Comparison of ENCODE assay signal across 17 cellular contexts in the genomic region with DNA sequence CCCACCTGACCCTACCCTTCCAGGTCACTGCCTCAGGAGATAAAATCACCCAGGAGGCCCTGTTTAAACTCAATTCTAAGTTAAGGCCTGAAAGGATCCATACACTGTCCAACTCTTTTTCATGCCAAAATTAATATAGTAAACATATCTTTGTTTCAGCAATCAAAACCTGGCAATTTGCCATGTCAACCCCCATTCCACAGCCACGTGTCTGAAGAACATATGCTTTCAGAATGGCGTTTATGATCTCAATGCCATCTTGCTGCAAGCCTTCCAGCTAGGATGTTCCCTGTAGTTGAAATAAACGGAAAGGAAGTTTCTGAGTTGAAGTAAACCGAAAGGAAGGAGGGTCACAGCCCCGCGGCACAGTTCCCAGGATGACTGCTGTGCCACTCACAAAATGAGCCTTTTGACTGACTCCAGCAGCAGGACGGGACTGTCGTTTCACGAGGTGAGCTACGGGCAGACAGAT.
A peak's percentile ranks its signal among the peaks of the same experiment; 100 is the strongest.
DNase-seq lines count a peak whose midpoint lies in the region; ATAC-seq and TF ChIP-seq lines count a peak whose summit lies in the region.
"Had no signal": no experiment of that assay in that cellular context is flagged by ENCODE, and none has a peak within 500 bp of the region (broad histone marks: within the 10 kb centered on the region; RNA-seq: fewer than 3 reads in every experiment).

No MANE protein-coding gene starts in this region.

- ATAC-seq in GM21367 (IDR thresholded peaks at IDR 0.05; ENCODE audit: unreplicated experiment): no peak
- no peak for ATAC-seq in effector memory CD8-positive, alpha-beta T cell (replicated peaks)
- no peak for ATAC-seq in stimulated activated naive CD8-positive, alpha-beta T cell treated with anti-CD3 and anti-CD28 coated beads, Interleukin-15, Interleukin-2, amounts not matched to agents 100 U/mL and 50 U/mL, for 24 hours
- ATAC-seq: stimulated activated memory B cell treated with anti-CD40 and anti-IgM and Interleukin-4, amounts not matched to agents 10 μg/mL and 1 μg/mL and 100 μg/mL, for 72 hours had no signal

- H3K4me1 Mint-ChIP-seq in nephron: peaks cover 29% of the 10 kb centered on the region
- no peaks in the 10 kb centered on the region for H3K4me1 Mint-ChIP-seq in effector memory CD8-positive, alpha-beta T cell (ENCODE audit: low read depth in 2 of 2)
- H3K4me1 Mint-ChIP-seq: stimulated activated memory B cell treated with anti-CD40 and anti-IgM and Interleukin-4, amounts not matched to agents 10 μg/mL and 1 μg/mL and 100 μg/mL, for 72 hours had no signal

- no peak overlapping the region for H3K4me3 Mint-ChIP-seq in nephron
- no peak overlapping the region for H3K4me3 Mint-ChIP-seq in effector memory CD8-positive, alpha-beta T cell
- H3K4me3 Mint-ChIP-seq: activated CD4-positive, alpha-beta memory T cell treated with anti-CD3 and anti-CD28 coated beads for 36 hours; activated T-helper 1 cell treated with anti-CD3 and anti-CD28 coated beads, Interleukin-12 subunit alpha, Interleukin-12 subunit beta, Interleukin-2, Interleukin-4 antibody, amounts not matched to agents 30 ng/mL and 10 ng/mL and 1 ng/mL, durations not matched to agents 14 hours and 24 hours and 36 hours; stimulated activated memory B cell treated with anti-CD40 and anti-IgM and Interleukin-4, amounts not matched to agents 10 μg/mL and 1 μg/mL and 100 μg/mL, for 72 hours had no signal

- no peaks in the 10 kb centered on the region for H3K36me3 Mint-ChIP-seq in nephron (ENCODE audit: low read depth)
- H3K36me3 Mint-ChIP-seq in effector memory CD8-positive, alpha-beta T cell (ENCODE audit: insufficient read depth): no peaks in the 10 kb centered on the region

- no peaks in the 10 kb centered on the region for H3K27me3 Mint-ChIP-seq in nephron (ENCODE audit: low read depth)
- no peaks in the 10 kb centered on the region for H3K27me3 Mint-ChIP-seq in effector memory CD8-positive, alpha-beta T cell
- H3K27me3 Mint-ChIP-seq: activated CD4-positive, alpha-beta memory T cell treated with anti-CD3 and anti-CD28 coated beads for 36 hours; stimulated activated memory B cell treated with anti-CD40 and anti-IgM and Interleukin-4, amounts not matched to agents 10 μg/mL and 1 μg/mL and 100 μg/mL, for 72 hours had no signal

- DNase-seq in AG10803 (ENCODE audit: low read depth): peak; percentile 16
- DNase-seq in NCI-H2171 (lab: John Stamatoyannopoulos, UW): peak; percentile 18
- peak; percentile 32 to 65 for DNase-seq in dermis microvascular lymphatic vessel endothelial cell (ENCODE audit: low read depth in 2 of 2)
- DNase-seq in NCI-H2029 treated with DMSO at 0.1 percent for 48 hours (lab: John Stamatoyannopoulos, UW): no peak
- no peak for DNase-seq in effector memory CD8-positive, alpha-beta T cell
- no peak for DNase-seq in stimulated activated naive CD8-positive, alpha-beta T cell treated with anti-CD3 and anti-CD28 coated beads, Interleukin-15, Interleukin-2, amounts not matched to agents 100 U/mL and 50 U/mL, for 24 hours
- DNase-seq: activated CD4-positive, alpha-beta memory T cell treated with anti-CD3 and anti-CD28 coated beads for 36 hours; AML-193; Calu3; central memory CD4-positive, alpha-beta T cell; islet precursor cell; NCI-H446; spleen had no signal

- H3K9me3 Mint-ChIP-seq in nephron: peaks cover 3% of the 10 kb centered on the region
- no peaks in the 10 kb centered on the region for H3K9me3 Mint-ChIP-seq in effector memory CD8-positive, alpha-beta T cell
- H3K9me3 Mint-ChIP-seq: activated T-helper 1 cell treated with anti-CD3 and anti-CD28 coated beads, Interleukin-12 subunit alpha, Interleukin-12 subunit beta, Interleukin-2, Interleukin-4 antibody, amounts not matched to agents 30 ng/mL and 10 ng/mL and 1 ng/mL, durations not matched to agents 14 hours and 24 hours and 36 hours; stimulated activated memory B cell treated with anti-CD40 and anti-IgM and Interleukin-4, amounts not matched to agents 10 μg/mL and 1 μg/mL and 100 μg/mL, for 72 hours had no signal

- TF ChIP-seq CTCF in AG10803 (conservative IDR thresholded peaks at IDR 0.05; ENCODE audit: low read length) (no peak), nephron (IDR thresholded peaks at IDR 0.05; ENCODE audit: unreplicated experiment in 3 of 3) (no peak)

- H3K27ac Mint-ChIP-seq in nephron: peak overlapping the region in 2 of 3 experiments; percentile 1 to 29
- H3K27ac Mint-ChIP-seq in effector memory CD8-positive, alpha-beta T cell: no peak overlapping the region
- H3K27ac Mint-ChIP-seq: activated CD4-positive, alpha-beta memory T cell treated with anti-CD3 and anti-CD28 coated beads for 36 hours; activated T-helper 1 cell treated with anti-CD3 and anti-CD28 coated beads, Interleukin-12 subunit alpha, Interleukin-12 subunit beta, Interleukin-2, Interleukin-4 antibody, amounts not matched to agents 30 ng/mL and 10 ng/mL and 1 ng/mL, durations not matched to agents 14 hours and 24 hours and 36 hours; stimulated activated memory B cell treated with anti-CD40 and anti-IgM and Interleukin-4, amounts not matched to agents 10 μg/mL and 1 μg/mL and 100 μg/mL, for 72 hours had no signal

- peak overlapping the region; percentile 48 for H3K4me3 ChIP-seq in AG10803 (ENCODE audit: low read length)

Comparison
In these comparisons a context has a peak if more than half of its experiments do, and no peak if none do; other contexts are left out.
1. DNase-seq: peak in AG10803 (single experiment), NCI-H2171 (single experiment) and dermis microvascular lymphatic vessel endothelial cell (2 of 2); none in NCI-H2029 treated with DMSO at 0.1 percent for 48 hours (single experiment), effector memory CD8-positive, alpha-beta T cell (0 of 3) and stimulated activated naive CD8-positive, alpha-beta T cell treated with anti-CD3 and anti-CD28 coated beads, Interleukin-15, Interleukin-2, amounts not matched to agents 100 U/mL and 50 U/mL, for 24 hours (single experiment).
2. H3K27ac Mint-ChIP-seq: peak in nephron (2 of 3); none in effector memory CD8-positive, alpha-beta T cell (0 of 2).